In the genomic region with DNA sequence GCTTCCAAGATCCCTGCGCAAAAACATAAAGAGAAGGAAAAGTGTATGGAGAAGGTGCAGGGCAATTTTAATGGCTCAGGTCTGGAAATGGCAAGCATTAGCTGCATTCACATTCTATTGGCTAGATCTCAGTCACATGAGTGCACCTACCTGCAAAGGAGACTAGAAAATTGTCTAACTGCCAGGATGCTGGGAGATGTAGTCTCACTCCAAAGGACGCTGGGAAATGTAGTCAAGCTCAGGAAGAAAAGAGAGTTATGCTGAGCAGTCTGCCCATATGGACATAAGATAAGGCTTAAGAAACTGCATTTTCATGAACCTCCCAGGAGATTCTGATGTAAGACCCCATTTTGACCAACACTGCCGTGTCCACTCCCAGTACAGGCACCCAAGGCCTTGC, we compare ENCODE assay signal across 9 cellular contexts. TPM values are rescaled to one million over a fixed set of nuclear protein-coding genes. Genes with fewer than 3 reads are reported as not detected.
DNase-seq lines count a peak whose midpoint lies in the region; ATAC-seq, FAIRE-seq and TF ChIP-seq lines count a peak whose summit lies in the region.
"Had no signal": no experiment of that assay in that cellular context is flagged by ENCODE, and none has a peak within 500 bp of the region (broad histone marks: within the 10 kb centered on the region; RNA-seq: fewer than 3 reads in every experiment).

No MANE protein-coding gene starts in this region.

- no peak overlapping the region for H3K27ac Mint-ChIP-seq in activated CD8-positive, alpha-beta memory T cell treated with anti-CD3 and anti-CD28 coated beads, Interleukin-2, amount 10 ng/mL, durations not matched to agents 7 days and 5 days
- H3K27ac Mint-ChIP-seq in H9 (no peak overlapping the region; a peak in 1 of 7 replicates), HFFc6 (no peak overlapping the region)

- H4K20me1 ChIP-seq in K562 (replicated peaks; ENCODE audit: control insufficient read depth, insufficient read depth, low read length) (no peaks in the 10 kb centered on the region; the same call in 1 of the 2 replicates), H9 (ENCODE audit: control insufficient read depth, insufficient read depth, insufficient read length) (no peaks in the 10 kb centered on the region)

- WGBS in K562 (ENCODE audit: insufficient coverage, low coverage, missing lambda C conversion rate): 15% methylated on average over 3 of the region's 3 CpGs
- no CpG with 5 or more reads among the region's 3 CpGs for WGBS in H9 (ENCODE audit: extremely low coverage, insufficient read length, low lambda C conversion rate)

- H3K23ac ChIP-seq in H9 (ENCODE audit: insufficient read length, low read depth, low read length): no peak overlapping the region

- no peak overlapping the region for H2AK5ac ChIP-seq in H9 (ENCODE audit: insufficient read length, low read length)

- H3K4ac ChIP-seq in H9 (ENCODE audit: low read depth, low read length): no peak overlapping the region

- no peak overlapping the region for H3K14ac ChIP-seq in H9 (ENCODE audit: insufficient read depth, low read length)

- H2BK20ac ChIP-seq in H9 (ENCODE audit: low read depth, low read length, poor library complexity, severe bottlenecking): no peak overlapping the region

- H3K56ac ChIP-seq in H9 (ENCODE audit: insufficient read length, low read depth, low read length): no peak overlapping the region

- peaks cover 5% of the 10 kb centered on the region for H3K4me1 Mint-ChIP-seq in activated CD8-positive, alpha-beta memory T cell treated with anti-CD3 and anti-CD28 coated beads, Interleukin-2, amount 10 ng/mL, durations not matched to agents 7 days and 5 days
- H3K4me1 Mint-ChIP-seq in H9: peaks cover 8 to 10% of the 10 kb centered on the region in 2 experiments
- peaks cover 29% of the 10 kb centered on the region for H3K4me1 Mint-ChIP-seq in HFFc6 (ENCODE audit: low read depth)

- H4K91ac ChIP-seq in H9 (ENCODE audit: insufficient read length, low read depth, low read length): no peak overlapping the region

- H3K27ac ChIP-seq in K562 (ENCODE audit: extremely low read depth, low read depth, low read length): no peak overlapping the region; the same call in 2 of the 3 replicates
- no peak overlapping the region for H3K27ac ChIP-seq in H9 (ENCODE audit: insufficient read length, low read depth, low read length)
- H3K27ac ChIP-seq: hepatocyte had no signal

- intact Hi-C loops in K562 (cut with micrococcal nuclease): no loop called here

- H3K27me3 ChIP-seq in K562 (ENCODE audit: control insufficient read depth in 2 of 2, insufficient read depth in 2 of 2, low read length in 2 of 2): peaks cover 0 to 15% of the 10 kb centered on the region in 2 experiments; a peak in 2 of 5 replicates
- H3K27me3 ChIP-seq in H9 (ENCODE audit: insufficient read depth, low read length): no peaks in the 10 kb centered on the region; the same call in 1 of the 2 replicates
- H3K27me3 ChIP-seq: hepatocyte had no signal

- H3K9ac ChIP-seq in K562 (ENCODE audit: insufficient read depth in 1 of 2, low read depth in 2 of 2, low read length in 2 of 2) (no peak overlapping the region), H9 (ENCODE audit: extremely low read depth, insufficient read length, low read length) (no peak overlapping the region)

- H3K4me2 ChIP-seq in K562 (ENCODE audit: insufficient read depth, low read length) (peak overlapping the region; percentile 47; the same call in 1 of the 2 replicates), H9 (ENCODE audit: insufficient read depth, insufficient read length, low read length) (no peak overlapping the region)
- H3K4me2 ChIP-seq: hepatocyte had no signal

- no peak for TF ChIP-seq RAD21 in K562 (CRISPR knock-in tag; conservative IDR thresholded peaks at IDR 0.05 in 1 of 2, IDR thresholded peaks at IDR 0.05 in 1 of 2)

- TF ChIP-seq EP300 in K562 (IDR thresholded peaks at IDR 0.05; ENCODE audit: low read length): no peak

- H4K8ac ChIP-seq in H9 (replicated peaks; ENCODE audit: insufficient read length, low read depth, low read length): no peak overlapping the region

- H2BK5ac ChIP-seq in H9 (ENCODE audit: insufficient read length, low read length): no peak overlapping the region

- no peaks in the 10 kb centered on the region for H3K9me3 Mint-ChIP-seq in activated CD8-positive, alpha-beta memory T cell treated with anti-CD3 and anti-CD28 coated beads, Interleukin-2, amount 10 ng/mL, durations not matched to agents 7 days and 5 days (ENCODE audit: low read depth)
- H3K9me3 Mint-ChIP-seq in H9 (0 out of 5 replicates have a peak, but pooled peaks cover 0 to 2% of the 10 kb centered on the region in 2 experiments), HFFc6 (no peaks in the 10 kb centered on the region)

- in situ Hi-C loops in K562 (cut with MboI): no loop called here

- no peak overlapping the region for H3K18ac ChIP-seq in H9 (ENCODE audit: insufficient read length, low read depth, low read length)

- H3K36me3 Mint-ChIP-seq in activated CD8-positive, alpha-beta memory T cell treated with anti-CD3 and anti-CD28 coated beads, Interleukin-2, amount 10 ng/mL, durations not matched to agents 7 days and 5 days: no peaks in the 10 kb centered on the region
- H3K36me3 Mint-ChIP-seq in H9 (ENCODE audit: insufficient read depth in 1 of 3, low read depth in 3 of 3): no peaks in the 10 kb centered on the region
- peaks cover 5% of the 10 kb centered on the region; the same call in 1 of the 2 replicates for H3K36me3 Mint-ChIP-seq in HFFc6 (ENCODE audit: low read depth)

- CTCF ChIA-PET in K562 (lab: Yijun Ruan, JAX; ENCODE audit: low intra/inter-chr PET ratio): no interaction called here
- CTCF ChIA-PET in activated CD8-positive, alpha-beta memory T cell treated with anti-CD3 and anti-CD28 coated beads, Interleukin-2, amount 10 ng/mL, durations not matched to agents 7 days and 5 days (lab: Charles Lee): no interaction called here

- BruUV-seq in K562 (replicated peaks; lab: Mats Ljungman, UMichigan): no TSS peak

- TF ChIP-seq CTCF in GM20000 (IDR thresholded peaks at IDR 0.05; ENCODE audit: extremely low read depth, missing control alignments) (no peak), K562 (IDR thresholded peaks at IDR 0.05 in 2 of 3, conservative IDR thresholded peaks at IDR 0.05 in 1 of 3; ENCODE audit: insufficient read depth in 2 of 3, low read depth in 1 of 3, low read length in 3 of 3) (no peak), H9 (conservative IDR thresholded peaks at IDR 0.05) (no peak), HFFc6 (IDR thresholded peaks at IDR 0.05) (no peak)

- H2BK120ac ChIP-seq in H9 (ENCODE audit: low read depth, low read length, poor library complexity, severe bottlenecking): no peak overlapping the region

- H3K36me3 ChIP-seq in K562 (ENCODE audit: control insufficient read depth, insufficient read depth, low read length): no peaks in the 10 kb centered on the region

- TF ChIP-seq POLR2A in K562 (conservative IDR thresholded peaks at IDR 0.05): no peak

- H2BK15ac ChIP-seq in H9 (ENCODE audit: low read depth, low read length): no peak overlapping the region

- H3K27me3 Mint-ChIP-seq in activated CD8-positive, alpha-beta memory T cell treated with anti-CD3 and anti-CD28 coated beads, Interleukin-2, amount 10 ng/mL, durations not matched to agents 7 days and 5 days: peaks cover 32% of the 10 kb centered on the region
- H3K27me3 Mint-ChIP-seq in H9 (ENCODE audit: low read depth) (peaks cover 30% of the 10 kb centered on the region), HFFc6 (ENCODE audit: insufficient read depth) (peaks cover 20% of the 10 kb centered on the region)

- H4K5ac ChIP-seq in H9 (ENCODE audit: insufficient read length, low read depth, low read length): no peak overlapping the region

- no peaks in the 10 kb centered on the region for H3K79me1 ChIP-seq in H9 (ENCODE audit: insufficient read depth, low read depth, low read length, poor library complexity, severe bottlenecking)

- ATAC-seq in K562: peak; percentile 97
- no peak for ATAC-seq in activated CD8-positive, alpha-beta memory T cell treated with anti-CD3 and anti-CD28 coated beads, Interleukin-2, amount 10 ng/mL, durations not matched to agents 7 days and 5 days

- FAIRE-seq in K562 (lab: Jason Lieb, UNC): peak; percentile 75
- FAIRE-seq in HTR-8/SVneo (lab: Jason Lieb, UNC): no peak

- no peak overlapping the region for H3K4me3 Mint-ChIP-seq in activated CD8-positive, alpha-beta memory T cell treated with anti-CD3 and anti-CD28 coated beads, Interleukin-2, amount 10 ng/mL, durations not matched to agents 7 days and 5 days
- no peak overlapping the region for H3K4me3 Mint-ChIP-seq in H9
- H3K4me3 Mint-ChIP-seq in HFFc6: no peak overlapping the region

- H3K79me2 ChIP-seq in K562 (ENCODE audit: control insufficient read depth, insufficient read depth, low read length) (no peaks in the 10 kb centered on the region), H9 (ENCODE audit: insufficient read depth, low read length) (no peaks in the 10 kb centered on the region)
- H3K79me2 ChIP-seq: hepatocyte had no signal

- H3T11ph ChIP-seq in H9 (ENCODE audit: low read length): no peak overlapping the region

- no peaks in the 10 kb centered on the region for H3K9me3 ChIP-seq in K562 (replicated peaks; ENCODE audit: control insufficient read depth, insufficient read depth, low read depth, low read length)
- no peaks in the 10 kb centered on the region for H3K9me3 ChIP-seq in H9 (ENCODE audit: control insufficient read depth, low read depth, low read length)

- no peaks in the 10 kb centered on the region for H3K9me1 ChIP-seq in K562 (ENCODE audit: control insufficient read depth, insufficient read depth, low read length)

- H2AFZ ChIP-seq in K562 (ENCODE audit: low read depth, low read length): peak overlapping the region; percentile 63
- no peak overlapping the region for H2AFZ ChIP-seq in H9 (ENCODE audit: low read length)
- H2AFZ ChIP-seq: hepatocyte had no signal

- POLR2A ChIA-PET in K562 (lab: Yijun Ruan, JAX): interaction anchor here (0.9 to 1.2 kb wide), 2 partner anchors 13 to 33 kb away, joined by 3 read pairs; no protein-coding TSS in a partner anchor

- no peak overlapping the region for H3K4me3 ChIP-seq in K562
- H3K4me3 ChIP-seq: hepatocyte had no signal

- DNase-seq in DMS 273 treated with DMSO at 0.1 percent for 48 hours (lab: John Stamatoyannopoulos, UW): peak; percentile 29
- peak; percentile 35 for DNase-seq in GM20000 (ENCODE audit: low spot score)
- peak; percentile 45 for DNase-seq in HT1080 (ENCODE audit: low read depth)
- peak; percentile 39 to 53 (median 44) for DNase-seq in K562 (ENCODE audit: extremely low read depth in 1 of 4, low spot score in 3 of 4)
- DNase-seq in activated CD8-positive, alpha-beta memory T cell treated with anti-CD3 and anti-CD28 coated beads, Interleukin-2, amount 10 ng/mL, durations not matched to agents 7 days and 5 days: no peak
- no peak for DNase-seq in H9
- DNase-seq in HFFc6: no peak
- DNase-seq in HTR-8/SVneo (ENCODE audit: insufficient read length, low spot score): no peak

- H3K23me2 ChIP-seq in H9 (ENCODE audit: insufficient read length, low read depth, low read length, poor library complexity, severe bottlenecking): no peaks in the 10 kb centered on the region

- H3K4me1 ChIP-seq in K562 (replicated peaks in 1 of 2; ENCODE audit: control insufficient read depth in 2 of 2, insufficient read depth in 2 of 2, low read length in 2 of 2): peaks cover 0 to 4% of the 10 kb centered on the region in 2 experiments; a peak in 2 of 5 replicates
- H3K4me1 ChIP-seq in H9 (ENCODE audit: insufficient read depth, low read length): no peaks in the 10 kb centered on the region

- no peak overlapping the region for H2BK12ac ChIP-seq in H9 (ENCODE audit: insufficient read length, low read depth, low read length)

RNA-seq across cellular contexts. Expression of gene KLHL29, which starts 9.5 kb away (rescaled TPM):
- total RNA-seq in HT1080 (2014; rRNA removed; shearing (Covaris generic)): 6.0 and 6.8 TPM in 2 replicates
- polyA plus RNA-seq in HT1080 (2015; cell fraction: cytosol; rRNA removed): 6.1 and 7.4 TPM in 2 replicates
- polyA plus RNA-seq in HT1080 (2015; cell fraction: nucleus; rRNA removed): 11.0 and 11.3 TPM in 2 replicates
- 0.14 and 0.16 TPM in 2 replicates for total RNA-seq in K562 (2011; cell fraction: chromatin; rRNA removed; ENCODE audit: low replicate concordance)
- total RNA-seq in K562 (2011; cell fraction: nucleolus; rRNA removed): 0.13 TPM in 1 of 2 replicates, not detected in the other
- total RNA-seq in K562 (2011; cell fraction: nucleoplasm; rRNA removed): 0.15 TPM in 1 of 2 replicates, not detected in the other
- total RNA-seq in K562 (2014; rRNA removed) (0.12 and 0.14 TPM in 2 replicates), K562 (2014; rRNA removed; fragmentation: Illumina TruSeq; extraction: Trizol) (0.07 and 0.13 TPM in 2 replicates), K562 (2015; rRNA removed; fragmentation: Illumina TruSeq; extraction: Trizol) (0.04 and 0.07 TPM in 2 replicates), K562 (2021) (0.20 and 0.31 TPM in 2 replicates), H9 (2021) (2.1 and 2.4 TPM in 2 replicates)
- polyA plus RNA-seq in K562 (2011; rRNA removed) (0.03 TPM in 2 replicates), K562 (2014; fragmentation: Illumina TruSeq; extraction: Trizol) (0.12 and 0.16 TPM in 2 replicates), K562 (2014; fragmentation: Nextera tagmentation; extraction: Ambion mirVana) (under 1 TPM in 1 of 2 experiments, not detected in 1; 0.03 TPM), K562 (2014; rRNA removed) (0.08 and 0.18 TPM in 2 replicates)
- polyA plus RNA-seq in K562 (2011; cell fraction: cytosol; rRNA removed): 0.01 and 0.03 TPM in 2 replicates
- 0.04 and 0.08 TPM in 2 replicates for polyA plus RNA-seq in K562 (2011; cell fraction: nucleus; rRNA removed)
- 0.23 and 2.7 TPM in 2 replicates for polyA plus RNA-seq in K562 (2012)
- not detected in 2 replicates for polyA minus RNA-seq in K562 (2011; rRNA and poly(A)+ RNA removed)
- not detected in 2 replicates for polyA minus RNA-seq in K562 (2011; cell fraction: cytosol; rRNA and poly(A)+ RNA removed)
- not detected in 2 replicates for polyA minus RNA-seq in K562 (2011; cell fraction: nucleus; rRNA and poly(A)+ RNA removed)
- under 1 TPM; 0.09 to 0.12 TPM for total RNA-seq in activated CD8-positive, alpha-beta memory T cell treated with anti-CD3 and anti-CD28 coated beads, Interleukin-2, amount 10 ng/mL, durations not matched to agents 7 days and 5 days
- total RNA-seq in HFFc6 (2021; fragmentation: NEBNext Ultra II Directional; extraction: Animal tissue kit (Norgen Biotek cat#: 25700)): 1 to 10 TPM; 7.4 to 9.7 (median 8.6) TPM

Comparison
In these comparisons a context has a peak if more than half of its experiments do, and no peak if none do; other contexts are left out.
1. DNase-seq: peak in DMS 273 treated with DMSO at 0.1 percent for 48 hours (single experiment), GM20000 (single experiment), HT1080 (single experiment) and K562 (4 of 4); none in activated CD8-positive, alpha-beta memory T cell treated with anti-CD3 and anti-CD28 coated beads, Interleukin-2, amount 10 ng/mL, durations not matched to agents 7 days and 5 days (single experiment), H9 (single experiment), HFFc6 (single experiment) and HTR-8/SVneo (single experiment).